Comparison of ENCODE assay signal across 24 cellular contexts in the genomic region with DNA sequence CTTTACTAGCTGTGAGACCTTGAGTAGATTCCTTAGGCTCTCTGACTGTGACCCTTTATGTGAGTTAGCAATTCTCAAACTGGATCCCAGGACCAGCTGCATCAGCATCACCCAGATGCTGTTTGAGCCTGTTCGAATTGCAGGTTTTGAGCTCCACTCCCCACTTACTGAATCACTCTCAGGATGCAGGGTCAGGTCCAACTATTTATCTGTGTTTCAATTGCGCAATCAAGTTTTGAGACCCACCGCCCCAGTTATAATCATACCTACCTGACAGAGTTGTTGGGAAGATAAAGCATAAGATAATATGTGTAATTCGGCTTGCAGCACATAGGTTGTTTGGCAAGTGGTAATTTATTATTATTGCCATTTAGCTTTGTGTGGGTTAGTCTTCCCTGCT.
"Had no signal": no experiment of that assay in that cellular context is flagged by ENCODE, and none has a peak within 500 bp of the region (broad histone marks: within the 10 kb centered on the region; RNA-seq: fewer than 3 reads in every experiment).

No MANE protein-coding gene starts in this region.

- H3K9me3 ChIP-seq: esophagus muscularis mucosa, gastroesophageal sphincter, heart left ventricle, lower lobe of right lung, mucosa of descending colon had no signal

- H3K36me3 ChIP-seq: gastroesophageal sphincter, lower lobe of right lung had no signal

- H3K4me3 ChIP-seq: coronary artery, dorsolateral prefrontal cortex, esophagus muscularis mucosa, gastroesophageal sphincter, heart left ventricle, hepatocyte, lower lobe of right lung, mucosa of descending colon had no signal

- DNase-seq: dermis blood vessel endothelial cell; dorsolateral prefrontal cortex; effector CD4-positive, alpha-beta T cell; effector memory CD4-positive, alpha-beta T cell; foreskin keratinocyte; heart left ventricle; hypothalamus; immature natural killer cell; islet precursor cell; kidney; kidney glomerular epithelial cell; left colon; left ventricle myocardium superior; lower lobe of right lung; mesenchymal stem cell; mucosa of descending colon; naive B cell had no signal

- H3K4me2 ChIP-seq: hepatocyte had no signal

- H3K27me3 ChIP-seq: esophagus muscularis mucosa, foreskin keratinocyte, gastroesophageal sphincter, hepatocyte had no signal

- ATAC-seq: foreskin keratinocyte, gastroesophageal sphincter, heart left ventricle, left colon, left lobe of liver, left ventricle myocardium superior, lower lobe of right lung, mucosa of descending colon had no signal

- H3K27ac ChIP-seq: coronary artery, dorsolateral prefrontal cortex, esophagus muscularis mucosa, foreskin keratinocyte, gastroesophageal sphincter, heart left ventricle, hepatocyte, lower lobe of right lung had no signal

- H3K79me2 ChIP-seq: hepatocyte had no signal

- H2AFZ ChIP-seq: hepatocyte had no signal

- H3K4me1 ChIP-seq: esophagus muscularis mucosa, foreskin keratinocyte, gastroesophageal sphincter, lower lobe of right lung had no signal

- FAIRE-seq: endothelial cell of umbilical vein, frontal cortex, kidney had no signal
